In the genomic region with DNA sequence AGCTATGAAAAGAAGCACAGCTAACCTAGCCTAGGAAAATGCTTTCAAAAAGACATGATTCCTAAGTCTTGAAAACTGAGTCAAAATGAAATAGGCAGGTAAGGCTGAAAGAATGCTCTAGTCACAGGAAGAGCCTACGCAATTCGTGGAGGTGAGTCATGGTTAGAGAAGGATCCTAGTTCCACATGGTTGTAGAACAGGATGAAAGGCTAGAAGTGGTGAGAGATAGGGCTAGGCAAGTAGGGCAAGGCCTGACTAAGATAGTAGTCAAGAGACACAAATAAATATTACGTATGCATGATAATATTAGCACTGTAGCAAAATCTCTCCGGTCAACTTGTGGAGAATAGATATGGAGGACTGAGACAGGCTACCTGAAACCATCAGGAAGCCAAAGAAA, we compare ENCODE assay signal across 1 cellular context.
TF ChIP-seq lines count a peak whose summit lies in the region.

No MANE protein-coding gene starts in this region.

TF ChIP-seq in HCT116, 20 proteins besides CTCF, POLR2A, EP300 and RAD21 (continued from another document):
- TF ChIP-seq, protein P1, sequence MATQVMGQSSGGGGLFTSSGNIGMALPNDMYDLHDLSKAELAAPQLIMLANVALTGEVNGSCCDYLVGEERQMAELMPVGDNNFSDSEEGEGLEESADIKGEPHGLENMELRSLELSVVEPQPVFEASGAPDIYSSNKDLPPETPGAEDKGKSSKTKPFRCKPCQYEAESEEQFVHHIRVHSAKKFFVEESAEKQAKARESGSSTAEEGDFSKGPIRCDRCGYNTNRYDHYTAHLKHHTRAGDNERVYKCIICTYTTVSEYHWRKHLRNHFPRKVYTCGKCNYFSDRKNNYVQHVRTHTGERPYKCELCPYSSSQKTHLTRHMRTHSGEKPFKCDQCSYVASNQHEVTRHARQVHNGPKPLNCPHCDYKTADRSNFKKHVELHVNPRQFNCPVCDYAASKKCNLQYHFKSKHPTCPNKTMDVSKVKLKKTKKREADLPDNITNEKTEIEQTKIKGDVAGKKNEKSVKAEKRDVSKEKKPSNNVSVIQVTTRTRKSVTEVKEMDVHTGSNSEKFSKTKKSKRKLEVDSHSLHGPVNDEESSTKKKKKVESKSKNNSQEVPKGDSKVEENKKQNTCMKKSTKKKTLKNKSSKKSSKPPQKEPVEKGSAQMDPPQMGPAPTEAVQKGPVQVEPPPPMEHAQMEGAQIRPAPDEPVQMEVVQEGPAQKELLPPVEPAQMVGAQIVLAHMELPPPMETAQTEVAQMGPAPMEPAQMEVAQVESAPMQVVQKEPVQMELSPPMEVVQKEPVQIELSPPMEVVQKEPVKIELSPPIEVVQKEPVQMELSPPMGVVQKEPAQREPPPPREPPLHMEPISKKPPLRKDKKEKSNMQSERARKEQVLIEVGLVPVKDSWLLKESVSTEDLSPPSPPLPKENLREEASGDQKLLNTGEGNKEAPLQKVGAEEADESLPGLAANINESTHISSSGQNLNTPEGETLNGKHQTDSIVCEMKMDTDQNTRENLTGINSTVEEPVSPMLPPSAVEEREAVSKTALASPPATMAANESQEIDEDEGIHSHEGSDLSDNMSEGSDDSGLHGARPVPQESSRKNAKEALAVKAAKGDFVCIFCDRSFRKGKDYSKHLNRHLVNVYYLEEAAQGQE (IDR thresholded peaks at IDR 0.05; ENCODE audit: low read depth): no peak
- TF ChIP-seq EZH2 (IDR thresholded peaks at IDR 0.05) (no peak), SIN3A (IDR thresholded peaks at IDR 0.05; ENCODE audit: low read depth) (no peak), CBX3 (IDR thresholded peaks at IDR 0.05; ENCODE audit: low read depth) (peak; percentile 90), EGR1 (IDR thresholded peaks at IDR 0.05; ENCODE audit: low read depth) (no peak), ZNF274 (IDR thresholded peaks at IDR 0.05; ENCODE audit: low read depth, low read length) (no peak), ELF1 (IDR thresholded peaks at IDR 0.05; ENCODE audit: borderline replicate concordance, low read depth) (no peak), JUND (IDR thresholded peaks at IDR 0.05) (peak; percentile 82), ZFX (IDR thresholded peaks at IDR 0.05) (no peak), CEBPB (IDR thresholded peaks at IDR 0.05; ENCODE audit: low read depth) (peak; percentile 86), YY1 (IDR thresholded peaks at IDR 0.05; ENCODE audit: extremely low read depth, insufficient replicate concordance, low read depth, low read length) (no peak), TCF7L2 (IDR thresholded peaks at IDR 0.05; ENCODE audit: borderline replicate concordance, extremely low read depth, insufficient read depth, insufficient read length) (peak; percentile 45), EZH2phosphoT487 (IDR thresholded peaks at IDR 0.05; ENCODE audit: borderline replicate concordance) (no peak), POLR2AphosphoS5 (IDR thresholded peaks at IDR 0.05; ENCODE audit: low read depth, low read length) (no peak), FOSL1 (IDR thresholded peaks at IDR 0.05; ENCODE audit: low read depth) (peak; percentile 84)
- TF ChIP-seq, protein P2, sequence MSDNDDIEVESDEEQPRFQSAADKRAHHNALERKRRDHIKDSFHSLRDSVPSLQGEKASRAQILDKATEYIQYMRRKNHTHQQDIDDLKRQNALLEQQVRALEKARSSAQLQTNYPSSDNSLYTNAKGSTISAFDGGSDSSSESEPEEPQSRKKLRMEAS (IDR thresholded peaks at IDR 0.05): peak; percentile 71
- TF ChIP-seq, protein P3, sequence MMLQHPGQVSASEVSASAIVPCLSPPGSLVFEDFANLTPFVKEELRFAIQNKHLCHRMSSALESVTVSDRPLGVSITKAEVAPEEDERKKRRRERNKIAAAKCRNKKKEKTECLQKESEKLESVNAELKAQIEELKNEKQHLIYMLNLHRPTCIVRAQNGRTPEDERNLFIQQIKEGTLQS (IDR thresholded peaks at IDR 0.05): peak; percentile 68
- TF ChIP-seq, protein P4, sequence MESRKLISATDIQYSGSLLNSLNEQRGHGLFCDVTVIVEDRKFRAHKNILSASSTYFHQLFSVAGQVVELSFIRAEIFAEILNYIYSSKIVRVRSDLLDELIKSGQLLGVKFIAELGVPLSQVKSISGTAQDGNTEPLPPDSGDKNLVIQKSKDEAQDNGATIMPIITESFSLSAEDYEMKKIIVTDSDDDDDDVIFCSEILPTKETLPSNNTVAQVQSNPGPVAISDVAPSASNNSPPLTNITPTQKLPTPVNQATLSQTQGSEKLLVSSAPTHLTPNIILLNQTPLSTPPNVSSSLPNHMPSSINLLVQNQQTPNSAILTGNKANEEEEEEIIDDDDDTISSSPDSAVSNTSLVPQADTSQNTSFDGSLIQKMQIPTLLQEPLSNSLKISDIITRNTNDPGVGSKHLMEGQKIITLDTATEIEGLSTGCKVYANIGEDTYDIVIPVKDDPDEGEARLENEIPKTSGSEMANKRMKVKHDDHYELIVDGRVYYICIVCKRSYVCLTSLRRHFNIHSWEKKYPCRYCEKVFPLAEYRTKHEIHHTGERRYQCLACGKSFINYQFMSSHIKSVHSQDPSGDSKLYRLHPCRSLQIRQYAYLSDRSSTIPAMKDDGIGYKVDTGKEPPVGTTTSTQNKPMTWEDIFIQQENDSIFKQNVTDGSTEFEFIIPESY (IDR thresholded peaks at IDR 0.05; ENCODE audit: extremely low read depth, insufficient replicate concordance, low read length): no peak
